Comparison of ENCODE assay signal across 8 cellular contexts in the genomic region with DNA sequence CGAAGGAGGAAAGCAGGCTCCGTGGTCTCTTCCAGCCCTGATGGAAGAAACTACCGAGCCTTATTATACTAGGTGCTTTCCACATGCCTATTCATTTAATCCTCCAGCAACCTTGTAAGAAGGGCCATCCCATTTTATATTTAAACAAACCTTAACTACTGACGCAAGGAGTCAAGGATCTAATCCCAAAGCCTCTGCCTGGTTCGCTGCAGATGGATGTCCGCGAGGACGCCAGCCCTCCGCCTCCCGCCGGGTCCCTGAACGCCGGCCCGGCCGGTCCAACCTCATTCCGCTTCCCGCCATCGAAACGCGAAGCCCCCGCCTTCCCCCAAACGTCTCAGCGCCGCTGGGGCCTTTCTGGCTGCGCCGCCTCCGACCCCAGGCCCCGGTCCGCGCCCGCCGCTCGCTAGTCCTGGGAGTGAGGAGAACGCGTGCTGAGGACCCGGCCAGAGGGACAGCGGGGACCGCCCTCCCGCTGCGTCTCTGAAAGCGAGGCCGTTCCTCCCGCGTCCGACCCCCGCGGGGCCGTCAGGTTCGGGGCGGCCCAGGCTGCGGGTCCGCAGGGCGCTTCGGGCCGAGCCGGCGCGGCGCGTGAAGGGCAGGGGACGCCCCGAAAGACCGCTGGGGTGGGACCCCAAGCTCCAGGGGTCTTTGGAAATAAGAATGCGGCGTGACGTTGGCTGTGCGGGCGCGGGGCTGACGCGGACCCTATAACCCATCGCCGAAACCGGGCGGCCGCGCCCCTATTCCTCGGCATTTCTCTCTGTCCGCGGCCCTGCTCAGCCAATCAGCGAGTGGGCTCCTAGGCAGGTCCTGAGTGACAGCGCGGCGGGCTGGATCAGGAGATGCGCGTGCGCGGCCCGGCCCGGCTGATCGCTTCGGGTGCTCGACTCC. TPM values are rescaled to one million over a fixed set of nuclear protein-coding genes. Genes with fewer than 3 reads are reported as not detected.
DNase-seq lines count a peak whose midpoint lies in the region; ATAC-seq and TF ChIP-seq lines count a peak whose summit lies in the region.

No MANE protein-coding gene starts in this region.

- H3K4me3 Mint-ChIP-seq in activated naive CD8-positive, alpha-beta T cell treated with anti-CD3 and anti-CD28 coated beads for 36 hours, result peak overlapping the region; percentile 89
- peak overlapping the region; percentile 84 for H3K4me3 Mint-ChIP-seq in osteocyte (ENCODE audit: unreplicated experiment)

- TF ChIP-seq POLR2A in testis (IDR thresholded peaks at IDR 0.05), result no peak

- peak overlapping the region; percentile 73 to 81 for H3K4me3 ChIP-seq in testis

- H3K27ac Mint-ChIP-seq in activated naive CD8-positive, alpha-beta T cell treated with anti-CD3 and anti-CD28 coated beads for 36 hours, result peak overlapping the region; percentile 95
- peak overlapping the region; percentile 91 for H3K27ac Mint-ChIP-seq in osteocyte (ENCODE audit: unreplicated experiment)

- H3K27me3 ChIP-seq in testis, result no peaks in the 10 kb centered on the region

- H3K4me1 ChIP-seq in testis, result peaks cover 4% of the 10 kb centered on the region

- H3K4me1 Mint-ChIP-seq in activated naive CD8-positive, alpha-beta T cell treated with anti-CD3 and anti-CD28 coated beads for 36 hours, result peaks cover 70% of the 10 kb centered on the region
- H3K4me1 Mint-ChIP-seq in osteocyte (ENCODE audit: unreplicated experiment), result peaks cover 21% of the 10 kb centered on the region

- DNase-seq in GM04504 (ENCODE audit: low read depth) (peak; percentile 70), NCI-H1092 treated with DMSO at 0.1 percent for 48 hours (lab: John Stamatoyannopoulos, UW) (peak; percentile 97), SKM-1 treated with dmso at 0.1 percent for 144 hours (lab: John Stamatoyannopoulos, UW; ENCODE audit: unreplicated experiment) (peak; percentile 59), head of caudate nucleus (peak; percentile 93 to 98 (median 97)), osteocyte (ENCODE audit: extremely low spot score, unreplicated experiment) (peak; percentile 98), testis (peak; percentile 98)
- peak; percentile 97 for DNase-seq in activated naive CD8-positive, alpha-beta T cell treated with anti-CD3 and anti-CD28 coated beads for 36 hours

- intact Hi-C loops in head of caudate nucleus (cut with DNase I) (loop anchor here (5.0 to 10.0 kb wide), 2 partner anchors 36 to 501 kb away; a partner anchor contains a TSS), testis (cut with DNase I; ENCODE audit: low total_unique reads) (no loop called here)

- WGBS in testis, 2 donors, result 0 to 1% methylated on average over 17 to 87 of the region's 93 CpGs

- no peaks in the 10 kb centered on the region for H3K36me3 ChIP-seq in testis (ENCODE audit: low read depth, missing control alignments)

- H3K27me3 Mint-ChIP-seq in activated naive CD8-positive, alpha-beta T cell treated with anti-CD3 and anti-CD28 coated beads for 36 hours, result no peaks in the 10 kb centered on the region
- no peaks in the 10 kb centered on the region for H3K27me3 Mint-ChIP-seq in osteocyte (ENCODE audit: unreplicated experiment)

- peaks cover 45% of the 10 kb centered on the region for H3K36me3 Mint-ChIP-seq in activated naive CD8-positive, alpha-beta T cell treated with anti-CD3 and anti-CD28 coated beads for 36 hours
- H3K36me3 Mint-ChIP-seq in osteocyte (ENCODE audit: unreplicated experiment), result no peaks in the 10 kb centered on the region

- H3K9me3 Mint-ChIP-seq in activated naive CD8-positive, alpha-beta T cell treated with anti-CD3 and anti-CD28 coated beads for 36 hours, result no peaks in the 10 kb centered on the region
- H3K9me3 Mint-ChIP-seq in osteocyte (ENCODE audit: unreplicated experiment), result no peaks in the 10 kb centered on the region

- peak; percentile 93 for ATAC-seq in HG02623 (IDR thresholded peaks at IDR 0.05; ENCODE audit: unreplicated experiment)

- peak overlapping the region; percentile 37 to 90 for H3K27ac ChIP-seq in testis

- no peaks in the 10 kb centered on the region for H3K9me3 ChIP-seq in testis

- no peak for TF ChIP-seq CTCF in osteocyte (IDR thresholded peaks at IDR 0.05)
- TF ChIP-seq CTCF in testis (IDR thresholded peaks at IDR 0.05), result no peak

RNA-seq across cellular contexts. Expression of a gene that starts 0.4 kb away (rescaled TPM):
- total RNA-seq in activated naive CD8-positive, alpha-beta T cell treated with anti-CD3 and anti-CD28 coated beads for 36 hours, result 10 to 100 TPM; 59.2 to 64.0 TPM
- total RNA-seq in osteocyte (27.1 and 30.8 TPM in 2 replicates), testis (10 to 100 TPM; 30.3 to 37.1 TPM)
- polyA plus RNA-seq in testis (ENCODE audit: insufficient read depth, low read depth, low replicate concordance), result 14.0 TPM

RNA-seq across cellular contexts. Expression of a gene that starts 35.1 kb away (rescaled TPM):
- 1 to 10 TPM; 5.9 to 7.0 TPM for total RNA-seq in activated naive CD8-positive, alpha-beta T cell treated with anti-CD3 and anti-CD28 coated beads for 36 hours
- total RNA-seq in osteocyte (25.3 and 28.6 TPM in 2 replicates), testis (10 to 100 TPM; 21.6 to 24.5 TPM)
- 12.8 TPM for polyA plus RNA-seq in testis (ENCODE audit: insufficient read depth, low read depth, low replicate concordance)

Comparison
In these comparisons a context has a peak if more than half of its experiments do, and no peak if none do; other contexts are left out.
1. Peak in every context shown above with its lines: DNase-seq, ATAC-seq, H3K4me3 ChIP-seq and H3K27ac ChIP-seq.